In genomic region chr14:98244966-98245569, GRCh38 we compare ENCODE assay signal across 24 cellular contexts.
"Had no signal": no experiment of that assay in that cellular context is flagged by ENCODE, and none has a peak within 500 bp of the region (broad histone marks: within the 10 kb centered on the region; RNA-seq: fewer than 3 reads in every experiment).

No MANE protein-coding gene starts in this region.

- H2AFZ ChIP-seq: neural progenitor cell had no signal

- H3K4me1 ChIP-seq: heart left ventricle, neural progenitor cell, pancreas, tibial artery, upper lobe of left lung, uterus had no signal

- DNase-seq: effector CD4-positive, alpha-beta T cell; endodermal cell; heart left ventricle; immature natural killer cell; kidney; left cardiac atrium; left ventricle myocardium superior; mesenchymal stem cell; midbrain; nucleus accumbens; pancreas; right cardiac atrium; stimulated activated CD4-positive, alpha-beta T cell treated with anti-CD3 and anti-CD28 coated beads, Interleukin-2, amount 100 ng/mL, for 48 hours; stimulated activated naive CD8-positive, alpha-beta T cell treated with anti-CD3 and anti-CD28 coated beads, Interleukin-15, Interleukin-2, amounts not matched to agents 100 U/mL and 50 U/mL, for 24 hours; tibial artery; upper lobe of left lung; uterus had no signal

- H3K9me3 ChIP-seq: heart left ventricle, pancreas, suprapubic skin, tibial artery, upper lobe of left lung, uterus had no signal

- H3K27ac Mint-ChIP-seq: endodermal cell; immature natural killer cell; natural killer cell treated with Interleukin-12 subunit alpha and Interleukin-12 subunit beta and Interleukin-15 and Interleukin-18, amount 100 ng/mL, for 72 hours; neural progenitor cell; progenitor cell of endocrine pancreas had no signal

- H3K36me3 ChIP-seq: heart left ventricle, neural progenitor cell, pancreas, suprapubic skin, tibial artery, upper lobe of left lung, uterus had no signal

- H3K9me3 Mint-ChIP-seq: immature natural killer cell; natural killer cell treated with Interleukin-12 subunit alpha and Interleukin-12 subunit beta and Interleukin-15 and Interleukin-18, amount 100 ng/mL, for 72 hours had no signal

- H3K4me3 Mint-ChIP-seq: endodermal cell; immature natural killer cell; natural killer cell treated with Interleukin-12 subunit alpha and Interleukin-12 subunit beta and Interleukin-15 and Interleukin-18, amount 100 ng/mL, for 72 hours; neural progenitor cell had no signal

- H3K9ac ChIP-seq: neural progenitor cell had no signal

- H3K27me3 ChIP-seq: heart left ventricle, neural progenitor cell, pancreas, suprapubic skin, tibial artery, upper lobe of left lung, uterus had no signal

- H3K27ac ChIP-seq: coronary artery, heart left ventricle, neural progenitor cell, pancreas, suprapubic skin, tibial artery, upper lobe of left lung, uterus had no signal

- H3K4me1 Mint-ChIP-seq: neural progenitor cell had no signal

- H3K4me3 ChIP-seq: coronary artery, heart left ventricle, lung, neural progenitor cell, pancreas, smooth muscle cell, suprapubic skin, tibial artery, upper lobe of left lung, uterus had no signal

- ATAC-seq: heart left ventricle; left cardiac atrium; left ventricle myocardium superior; pancreas; right cardiac atrium; stimulated activated naive CD8-positive, alpha-beta T cell treated with anti-CD3 and anti-CD28 coated beads, Interleukin-15, Interleukin-2, amounts not matched to agents 100 U/mL and 50 U/mL, for 24 hours had no signal

- H3K4me2 ChIP-seq: neural progenitor cell, smooth muscle cell had no signal

- H3K36me3 Mint-ChIP-seq: immature natural killer cell; natural killer cell treated with Interleukin-12 subunit alpha and Interleukin-12 subunit beta and Interleukin-15 and Interleukin-18, amount 100 ng/mL, for 72 hours; neural progenitor cell had no signal
